Comparison of ENCODE assay signal across 9 cellular contexts in genomic region chr11:117099681-117100080, GRCh38. TPM values are rescaled to one million over a fixed set of nuclear protein-coding genes. Genes with fewer than 3 reads are reported as not detected.
DNase-seq lines count a peak whose midpoint lies in the region; ATAC-seq and TF ChIP-seq lines count a peak whose summit lies in the region.
"Had no signal": no experiment of that assay in that cellular context is flagged by ENCODE, and none has a peak within 500 bp of the region (broad histone marks: within the 10 kb centered on the region; RNA-seq: fewer than 3 reads in every experiment).

No MANE protein-coding gene starts in this region.

- TF ChIP-seq CTCF in gastroesophageal sphincter (IDR thresholded peaks at IDR 0.05) (no peak), prostate gland (IDR thresholded peaks at IDR 0.05) (no peak), GM10248 (IDR thresholded peaks at IDR 0.05; ENCODE audit: control extremely low read depth, extremely low read depth, low read depth, missing control alignments) (no peak)

- intact Hi-C loops in prostate gland (cut with DNase I): loop anchor here (5.0 kb wide), 2 partner anchors 128 to 312 kb away; partner anchors contain the start of gene ZPR1

- peaks cover 19% of the 10 kb centered on the region for H3K27me3 Mint-ChIP-seq in CD4-positive, CD25-positive, alpha-beta regulatory T cell
- H3K27me3 Mint-ChIP-seq in T-cell: no peaks in the 10 kb centered on the region

- H3K4me3 ChIP-seq in CD4-positive, CD25-positive, alpha-beta regulatory T cell (ENCODE audit: low read depth, low read length): no peak overlapping the region
- H3K4me3 ChIP-seq in gastroesophageal sphincter: no peak overlapping the region
- no peak overlapping the region for H3K4me3 ChIP-seq in prostate gland

- TF ChIP-seq POLR2A in gastroesophageal sphincter (IDR thresholded peaks at IDR 0.05) (no peak), prostate gland (IDR thresholded peaks at IDR 0.05) (no peak)

- H3K36me3 Mint-ChIP-seq in CD4-positive, CD25-positive, alpha-beta regulatory T cell: no peaks in the 10 kb centered on the region
- H3K36me3 Mint-ChIP-seq in T-cell: no peaks in the 10 kb centered on the region

- peak overlapping the region; percentile 57 to 98 (median 92) for H3K4me3 Mint-ChIP-seq in CD4-positive, CD25-positive, alpha-beta regulatory T cell
- H3K4me3 Mint-ChIP-seq in T-cell: peak overlapping the region; percentile 85 to 90 (median 86)

- H3K27ac Mint-ChIP-seq in CD4-positive, CD25-positive, alpha-beta regulatory T cell: peak overlapping the region; percentile 85 to 99 (median 99)
- peak overlapping the region; percentile 93 for H3K27ac Mint-ChIP-seq in T-cell

- POLR2A ChIA-PET in T-cell (lab: Charles Lee) (interaction anchor here (0.6 to 2.5 kb wide), 4 partner anchors 59 to 1510 kb away, joined by 3 to 15 read pairs (median 3); no protein-coding TSS in a partner anchor), GM10248 (lab: Yijun Ruan, JAX) (no interaction called here)

- H3K9me3 ChIP-seq in CD4-positive, CD25-positive, alpha-beta regulatory T cell (ENCODE audit: control insufficient read depth in 2 of 2, low read length in 2 of 2): no peaks in the 10 kb centered on the region
- H3K9me3 ChIP-seq in gastroesophageal sphincter (no peaks in the 10 kb centered on the region), prostate gland (no peaks in the 10 kb centered on the region)

- no peaks in the 10 kb centered on the region for H3K36me3 ChIP-seq in CD4-positive, CD25-positive, alpha-beta regulatory T cell (ENCODE audit: control insufficient read depth, insufficient read depth, low read length)
- H3K36me3 ChIP-seq in gastroesophageal sphincter (no peaks in the 10 kb centered on the region), prostate gland (no peaks in the 10 kb centered on the region)

- no peak for TF ChIP-seq EP300 in gastroesophageal sphincter (IDR thresholded peaks at IDR 0.05)

- WGBS in gastroesophageal sphincter (ENCODE audit: low coverage in 1 of 2), 2 donors: no CpG with 5 or more reads among the region's 2 CpGs
- 79% methylated on average over 2 of the region's 2 CpGs for WGBS in prostate gland

- no peaks in the 10 kb centered on the region for H3K27me3 ChIP-seq in CD4-positive, CD25-positive, alpha-beta regulatory T cell (ENCODE audit: control insufficient read depth, insufficient read depth, low read length)
- H3K27me3 ChIP-seq in gastroesophageal sphincter (no peaks in the 10 kb centered on the region), prostate gland (replicated peaks; ENCODE audit: insufficient read depth) (no peaks in the 10 kb centered on the region)

- CTCF ChIA-PET in T-cell (lab: Charles Lee) (interaction anchor here (0.5 to 1.3 kb wide), 6 partner anchors 103 to 306 kb away, joined by 3 to 4 read pairs (median 3); no protein-coding TSS in a partner anchor), GM10248 (lab: Yijun Ruan, JAX) (interaction anchor here (1.2 to 12.4 kb wide), 12 partner anchors 9 to 342 kb away, joined by 3 to 132 read pairs (median 6); partner anchors contain the start of gene APOA5)

- H3K9me3 Mint-ChIP-seq in CD4-positive, CD25-positive, alpha-beta regulatory T cell: peaks cover 0 to 2% (median 0%) of the 10 kb centered on the region in 7 donors
- no peaks in the 10 kb centered on the region for H3K9me3 Mint-ChIP-seq in T-cell

- no peak for ATAC-seq in CD4-positive, CD25-positive, alpha-beta regulatory T cell (ENCODE audit: low read depth in 2 of 2)
- ATAC-seq in T-cell (replicated peaks in 1 of 4) (no peak), gastroesophageal sphincter (no peak)

- H3K4me1 Mint-ChIP-seq in CD4-positive, CD25-positive, alpha-beta regulatory T cell: peaks cover 14 to 44% (median 36%) of the 10 kb centered on the region in 4 donors
- H3K4me1 Mint-ChIP-seq in T-cell: peaks cover 36 to 47% (median 42%) of the 10 kb centered on the region in 3 donors

- H3K4me1 ChIP-seq in CD4-positive, CD25-positive, alpha-beta regulatory T cell (ENCODE audit: control insufficient read depth, insufficient read depth, low read length, poor library complexity, severe bottlenecking): peaks cover 37% of the 10 kb centered on the region
- H3K4me1 ChIP-seq in gastroesophageal sphincter: peaks cover 2 to 42% (median 8%) of the 10 kb centered on the region in 3 donors
- no peaks in the 10 kb centered on the region for H3K4me1 ChIP-seq in prostate gland (replicated peaks)

- H3K27ac ChIP-seq in CD4-positive, CD25-positive, alpha-beta regulatory T cell (ENCODE audit: insufficient read depth, low read length, poor library complexity, severe bottlenecking): no peak overlapping the region
- peak overlapping the region; percentile 94 to 100 (median 98) for H3K27ac ChIP-seq in gastroesophageal sphincter
- H3K27ac ChIP-seq in prostate gland: peak overlapping the region; percentile 91 to 96

- DNase-seq in CD4-positive, CD25-positive, alpha-beta regulatory T cell: no peak
- no peak for DNase-seq in T-cell
- no peak for DNase-seq in prostate gland (ENCODE audit: low spot score)
- DNase-seq in NCI-H2081 (lab: John Stamatoyannopoulos, UW): no peak
- no peak for DNase-seq in AML-193 (lab: John Stamatoyannopoulos, UW)
- no peak for DNase-seq in GM10248 (ENCODE audit: extremely low spot score)
- DNase-seq in NCI-H2196 treated with DMSO at 0.1 percent for 48 hours (lab: John Stamatoyannopoulos, UW; ENCODE audit: unreplicated experiment): no peak
- DNase-seq: EL had no signal

RNA-seq across cellular contexts. Expression of gene SIK3, which starts 1.5 kb away (rescaled TPM):
- 55.2 TPM for total RNA-seq in CD4-positive, CD25-positive, alpha-beta regulatory T cell
- polyA plus RNA-seq in CD4-positive, CD25-positive, alpha-beta regulatory T cell: 1 to 10 TPM; 7.0 to 9.8 (median 9.0) TPM
- total RNA-seq in T-cell (10 to 100 TPM; 56.3 to 78.0 (median 63.8) TPM), gastroesophageal sphincter (10 to 100 TPM; 31.7 to 56.1 (median 45.3) TPM), prostate gland (10 to 100 TPM; 26.2 to 77.6 TPM)

RNA-seq across cellular contexts. Expression of gene PAFAH1B2, which starts 44.4 kb away (rescaled TPM):
- 43.3 TPM for total RNA-seq in CD4-positive, CD25-positive, alpha-beta regulatory T cell
- 10 to 100 TPM; 15.0 to 24.1 (median 16.9) TPM for polyA plus RNA-seq in CD4-positive, CD25-positive, alpha-beta regulatory T cell
- total RNA-seq in T-cell (10 to 100 TPM; 44.1 to 55.9 (median 55.6) TPM), gastroesophageal sphincter (10 to 100 TPM; 50.3 to 82.3 (median 63.2) TPM), prostate gland (100 to 1,000 TPM in 1 of 2 donors, 10 to 100 TPM in 1; 72.5 to 126 TPM)
